In genomic region chr9:128792978-128793686, GRCh38 we compare ENCODE assay signal across 1 cellular context.
TF ChIP-seq lines count a peak whose summit lies in the region.

No MANE protein-coding gene starts in this region.

TF ChIP-seq in liver, 16 proteins besides CTCF, POLR2A, EP300 and RAD21 (continued from another document):
- TF ChIP-seq ZBTB33 (IDR thresholded peaks at IDR 0.05): no peak
- TF ChIP-seq YY1 (IDR thresholded peaks at IDR 0.05): no peak
- peak; percentile 37 for TF ChIP-seq SP1 (IDR thresholded peaks at IDR 0.05)
- TF ChIP-seq MAX (IDR thresholded peaks at IDR 0.05): no peak
- TF ChIP-seq RXRA (IDR thresholded peaks at IDR 0.05): peak; percentile 42 to 48
- TF ChIP-seq HNF4G (IDR thresholded peaks at IDR 0.05): peak; percentile 38
- TF ChIP-seq JUND (IDR thresholded peaks at IDR 0.05): no peak
